Comparison of ENCODE assay signal across 2 cellular contexts in the genomic region with DNA sequence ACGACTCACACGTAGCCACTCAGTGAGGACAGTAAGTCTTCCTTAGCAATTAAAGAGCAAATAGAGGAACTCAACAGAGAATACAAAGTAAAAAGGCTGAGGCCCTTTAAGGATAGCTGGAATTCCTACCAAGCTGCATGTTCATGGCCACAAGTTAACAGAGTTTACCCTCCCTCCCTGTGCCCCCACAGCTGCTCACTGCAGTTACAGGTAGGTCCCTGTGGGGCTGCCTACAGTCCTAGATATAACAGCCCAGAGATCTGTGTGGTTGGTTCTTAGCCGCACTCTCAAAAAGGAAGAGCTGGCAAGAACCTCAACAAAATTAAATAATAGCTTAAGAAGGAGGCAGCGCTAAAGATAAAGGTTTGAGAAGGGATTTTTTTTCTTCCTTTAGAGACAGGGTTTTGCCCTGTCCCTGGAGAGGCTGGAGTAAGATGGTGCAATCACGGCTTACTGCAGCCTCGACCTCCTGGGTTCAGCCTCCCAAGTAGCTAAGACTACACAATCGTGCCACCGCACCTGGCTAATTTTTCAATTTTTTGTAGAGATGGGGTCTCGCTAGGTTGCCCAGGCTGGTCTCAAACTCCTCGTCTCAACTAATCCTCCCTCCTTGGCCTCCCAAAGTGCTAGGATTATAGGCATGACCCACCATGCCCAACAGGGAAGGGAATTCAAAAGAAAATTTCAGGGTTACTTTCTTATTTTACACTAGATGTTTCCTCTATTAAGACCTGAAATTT.
TF ChIP-seq lines count a peak whose summit lies in the region.

No MANE protein-coding gene starts in this region.

TF ChIP-seq in GM23338, 12 proteins besides CTCF, POLR2A, EP300 and RAD21 (continued from another document):
- TF ChIP-seq, protein P1, sequence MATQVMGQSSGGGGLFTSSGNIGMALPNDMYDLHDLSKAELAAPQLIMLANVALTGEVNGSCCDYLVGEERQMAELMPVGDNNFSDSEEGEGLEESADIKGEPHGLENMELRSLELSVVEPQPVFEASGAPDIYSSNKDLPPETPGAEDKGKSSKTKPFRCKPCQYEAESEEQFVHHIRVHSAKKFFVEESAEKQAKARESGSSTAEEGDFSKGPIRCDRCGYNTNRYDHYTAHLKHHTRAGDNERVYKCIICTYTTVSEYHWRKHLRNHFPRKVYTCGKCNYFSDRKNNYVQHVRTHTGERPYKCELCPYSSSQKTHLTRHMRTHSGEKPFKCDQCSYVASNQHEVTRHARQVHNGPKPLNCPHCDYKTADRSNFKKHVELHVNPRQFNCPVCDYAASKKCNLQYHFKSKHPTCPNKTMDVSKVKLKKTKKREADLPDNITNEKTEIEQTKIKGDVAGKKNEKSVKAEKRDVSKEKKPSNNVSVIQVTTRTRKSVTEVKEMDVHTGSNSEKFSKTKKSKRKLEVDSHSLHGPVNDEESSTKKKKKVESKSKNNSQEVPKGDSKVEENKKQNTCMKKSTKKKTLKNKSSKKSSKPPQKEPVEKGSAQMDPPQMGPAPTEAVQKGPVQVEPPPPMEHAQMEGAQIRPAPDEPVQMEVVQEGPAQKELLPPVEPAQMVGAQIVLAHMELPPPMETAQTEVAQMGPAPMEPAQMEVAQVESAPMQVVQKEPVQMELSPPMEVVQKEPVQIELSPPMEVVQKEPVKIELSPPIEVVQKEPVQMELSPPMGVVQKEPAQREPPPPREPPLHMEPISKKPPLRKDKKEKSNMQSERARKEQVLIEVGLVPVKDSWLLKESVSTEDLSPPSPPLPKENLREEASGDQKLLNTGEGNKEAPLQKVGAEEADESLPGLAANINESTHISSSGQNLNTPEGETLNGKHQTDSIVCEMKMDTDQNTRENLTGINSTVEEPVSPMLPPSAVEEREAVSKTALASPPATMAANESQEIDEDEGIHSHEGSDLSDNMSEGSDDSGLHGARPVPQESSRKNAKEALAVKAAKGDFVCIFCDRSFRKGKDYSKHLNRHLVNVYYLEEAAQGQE (IDR thresholded peaks at IDR 0.05; ENCODE audit: unreplicated experiment), result no peak
- TF ChIP-seq ETS1 (IDR thresholded peaks at IDR 0.05), result no peak
- TF ChIP-seq, protein P2, sequence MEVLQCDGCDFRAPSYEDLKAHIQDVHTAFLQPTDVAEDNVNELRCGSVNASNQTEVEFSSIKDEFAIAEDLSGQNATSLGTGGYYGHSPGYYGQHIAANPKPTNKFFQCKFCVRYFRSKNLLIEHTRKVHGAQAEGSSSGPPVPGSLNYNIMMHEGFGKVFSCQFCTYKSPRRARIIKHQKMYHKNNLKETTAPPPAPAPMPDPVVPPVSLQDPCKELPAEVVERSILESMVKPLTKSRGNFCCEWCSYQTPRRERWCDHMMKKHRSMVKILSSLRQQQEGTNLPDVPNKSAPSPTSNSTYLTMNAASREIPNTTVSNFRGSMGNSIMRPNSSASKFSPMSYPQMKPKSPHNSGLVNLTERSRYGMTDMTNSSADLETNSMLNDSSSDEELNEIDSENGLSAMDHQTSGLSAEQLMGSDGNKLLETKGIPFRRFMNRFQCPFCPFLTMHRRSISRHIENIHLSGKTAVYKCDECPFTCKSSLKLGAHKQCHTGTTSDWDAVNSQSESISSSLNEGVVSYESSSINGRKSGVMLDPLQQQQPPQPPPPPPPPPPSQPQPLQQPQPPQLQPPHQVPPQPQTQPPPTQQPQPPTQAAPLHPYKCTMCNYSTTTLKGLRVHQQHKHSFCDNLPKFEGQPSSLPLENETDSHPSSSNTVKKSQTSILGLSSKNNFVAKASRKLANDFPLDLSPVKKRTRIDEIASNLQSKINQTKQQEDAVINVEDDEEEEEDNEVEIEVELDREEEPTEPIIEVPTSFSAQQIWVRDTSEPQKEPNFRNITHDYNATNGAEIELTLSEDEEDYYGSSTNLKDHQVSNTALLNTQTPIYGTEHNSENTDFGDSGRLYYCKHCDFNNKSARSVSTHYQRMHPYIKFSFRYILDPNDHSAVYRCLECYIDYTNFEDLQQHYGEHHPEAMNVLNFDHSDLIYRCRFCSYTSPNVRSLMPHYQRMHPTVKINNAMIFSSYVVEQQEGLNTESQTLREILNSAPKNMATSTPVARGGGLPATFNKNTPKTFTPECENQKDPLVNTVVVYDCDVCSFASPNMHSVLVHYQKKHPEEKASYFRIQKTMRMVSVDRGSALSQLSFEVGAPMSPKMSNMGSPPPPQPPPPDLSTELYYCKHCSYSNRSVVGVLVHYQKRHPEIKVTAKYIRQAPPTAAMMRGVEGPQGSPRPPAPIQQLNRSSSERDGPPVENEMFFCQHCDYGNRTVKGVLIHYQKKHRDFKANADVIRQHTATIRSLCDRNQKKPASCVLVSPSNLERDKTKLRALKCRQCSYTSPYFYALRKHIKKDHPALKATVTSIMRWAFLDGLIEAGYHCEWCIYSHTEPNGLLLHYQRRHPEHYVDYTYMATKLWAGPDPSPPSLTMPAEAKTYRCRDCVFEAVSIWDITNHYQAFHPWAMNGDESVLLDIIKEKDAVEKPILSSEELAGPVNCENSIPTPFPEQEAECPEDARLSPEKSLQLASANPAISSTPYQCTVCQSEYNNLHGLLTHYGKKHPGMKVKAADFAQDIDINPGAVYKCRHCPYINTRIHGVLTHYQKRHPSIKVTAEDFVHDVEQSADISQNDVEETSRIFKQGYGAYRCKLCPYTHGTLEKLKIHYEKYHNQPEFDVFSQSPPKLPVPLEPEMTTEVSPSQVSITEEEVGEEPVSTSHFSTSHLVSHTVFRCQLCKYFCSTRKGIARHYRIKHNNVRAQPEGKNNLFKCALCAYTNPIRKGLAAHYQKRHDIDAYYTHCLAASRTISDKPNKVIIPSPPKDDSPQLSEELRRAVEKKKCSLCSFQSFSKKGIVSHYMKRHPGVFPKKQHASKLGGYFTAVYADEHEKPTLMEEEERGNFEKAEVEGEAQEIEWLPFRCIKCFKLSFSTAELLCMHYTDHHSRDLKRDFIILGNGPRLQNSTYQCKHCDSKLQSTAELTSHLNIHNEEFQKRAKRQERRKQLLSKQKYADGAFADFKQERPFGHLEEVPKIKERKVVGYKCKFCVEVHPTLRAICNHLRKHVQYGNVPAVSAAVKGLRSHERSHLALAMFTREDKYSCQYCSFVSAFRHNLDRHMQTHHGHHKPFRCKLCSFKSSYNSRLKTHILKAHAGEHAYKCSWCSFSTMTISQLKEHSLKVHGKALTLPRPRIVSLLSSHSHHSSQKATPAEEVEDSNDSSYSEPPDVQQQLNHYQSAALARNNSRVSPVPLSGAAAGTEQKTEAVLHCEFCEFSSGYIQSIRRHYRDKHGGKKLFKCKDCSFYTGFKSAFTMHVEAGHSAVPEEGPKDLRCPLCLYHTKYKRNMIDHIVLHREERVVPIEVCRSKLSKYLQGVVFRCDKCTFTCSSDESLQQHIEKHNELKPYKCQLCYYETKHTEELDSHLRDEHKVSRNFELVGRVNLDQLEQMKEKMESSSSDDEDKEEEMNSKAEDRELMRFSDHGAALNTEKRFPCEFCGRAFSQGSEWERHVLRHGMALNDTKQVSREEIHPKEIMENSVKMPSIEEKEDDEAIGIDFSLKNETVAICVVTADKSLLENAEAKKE (CRISPR knock-in tag; IDR thresholded peaks at IDR 0.05), result no peak
- TF ChIP-seq POLR2AphosphoS5 (IDR thresholded peaks at IDR 0.05; ENCODE audit: low read depth), result no peak

TF ChIP-seq in SK-N-SH treated with all-trans-retinoic acid at 6 μM for 48 hours, 23 proteins besides CTCF, POLR2A, EP300 and RAD21 (continued from another document):
- TF ChIP-seq ZFP3 (CRISPR knock-in tag; IDR thresholded peaks at IDR 0.05) (no peak), ISL1 (CRISPR knock-in tag; IDR thresholded peaks at IDR 0.05) (no peak), ZC3H10 (CRISPR knock-in tag; IDR thresholded peaks at IDR 0.05) (no peak), CSDC2 (CRISPR knock-in tag; IDR thresholded peaks at IDR 0.05) (no peak), CSRNP3 (CRISPR knock-in tag; IDR thresholded peaks at IDR 0.05) (no peak), ZNF565 (CRISPR knock-in tag; conservative IDR thresholded peaks at IDR 0.05; ENCODE audit: low read depth) (no peak), SNAI2 (CRISPR knock-in tag; IDR thresholded peaks at IDR 0.05) (no peak), RARB (CRISPR knock-in tag; IDR thresholded peaks at IDR 0.05) (no peak)
- TF ChIP-seq, protein P3, sequence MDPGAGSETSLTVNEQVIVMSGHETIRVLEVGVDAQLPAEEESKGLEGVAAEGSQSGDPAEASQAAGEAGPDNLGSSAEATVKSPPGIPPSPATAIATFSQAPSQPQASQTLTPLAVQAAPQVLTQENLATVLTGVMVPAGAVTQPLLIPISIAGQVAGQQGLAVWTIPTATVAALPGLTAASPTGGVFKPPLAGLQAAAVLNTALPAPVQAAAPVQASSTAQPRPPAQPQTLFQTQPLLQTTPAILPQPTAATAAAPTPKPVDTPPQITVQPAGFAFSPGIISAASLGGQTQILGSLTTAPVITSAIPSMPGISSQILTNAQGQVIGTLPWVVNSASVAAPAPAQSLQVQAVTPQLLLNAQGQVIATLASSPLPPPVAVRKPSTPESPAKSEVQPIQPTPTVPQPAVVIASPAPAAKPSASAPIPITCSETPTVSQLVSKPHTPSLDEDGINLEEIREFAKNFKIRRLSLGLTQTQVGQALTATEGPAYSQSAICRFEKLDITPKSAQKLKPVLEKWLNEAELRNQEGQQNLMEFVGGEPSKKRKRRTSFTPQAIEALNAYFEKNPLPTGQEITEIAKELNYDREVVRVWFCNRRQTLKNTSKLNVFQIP (CRISPR knock-in tag; IDR thresholded peaks at IDR 0.05; ENCODE audit: borderline replicate concordance, low read depth), result no peak
TF ChIP-seq in SK-N-SH treated with all-trans-retinoic acid at 6 μM for 48 hours: peak in this region for 0.
